Comparison of ENCODE assay signal across 15 cellular contexts in genomic region chr20:3494218-3494617, GRCh38.
"Had no signal": no experiment of that assay in that cellular context is flagged by ENCODE, and none has a peak within 500 bp of the region (broad histone marks: within the 10 kb centered on the region; RNA-seq: fewer than 3 reads in every experiment).

No MANE protein-coding gene starts in this region.

- H2AFZ ChIP-seq: neural progenitor cell had no signal

- H3K36me3 ChIP-seq: neural progenitor cell had no signal

- H3K9me3 ChIP-seq: esophagus muscularis mucosa, psoas muscle, suprapubic skin had no signal

- H3K4me3 Mint-ChIP-seq: activated CD4-positive, alpha-beta T cell treated with anti-CD3 and anti-CD28 coated beads for 36 hours; activated CD8-positive, alpha-beta T cell treated with anti-CD3 and anti-CD28 coated beads for 36 hours; activated T-cell treated with anti-CD3 and anti-CD28 coated beads, Interleukin-2, amount 50 U/mL, for 4 hours; neural progenitor cell; stimulated activated naive CD8-positive, alpha-beta T cell treated with anti-CD3 and anti-CD28 coated beads, Interleukin-15, Interleukin-2, amounts not matched to agents 100 ng/mL and 50 ng/mL, for 24 hours had no signal

- DNase-seq: activated CD4-positive, alpha-beta T cell treated with anti-CD3 and anti-CD28 coated beads for 36 hours; activated CD8-positive, alpha-beta T cell treated with anti-CD3 and anti-CD28 coated beads for 36 hours; activated gamma-delta T cell; activated T-cell treated with anti-CD3 and anti-CD28 coated beads, Interleukin-2, amount 50 U/mL, for 4 hours; caudate nucleus; islet precursor cell; psoas muscle; spleen had no signal

- H3K4me3 ChIP-seq: esophagus muscularis mucosa, lung, neural progenitor cell, psoas muscle, spleen, suprapubic skin had no signal

- H3K27me3 ChIP-seq: esophagus muscularis mucosa, neural progenitor cell, spleen, suprapubic skin had no signal

- H3K9ac ChIP-seq: neural progenitor cell had no signal

- ATAC-seq: activated CD4-positive, alpha-beta T cell treated with anti-CD3 and anti-CD28 coated beads for 36 hours; activated CD8-positive, alpha-beta T cell treated with anti-CD3 and anti-CD28 coated beads for 36 hours; activated naive CD4-positive, alpha-beta T cell treated with anti-CD3 and anti-CD28 coated beads, Interleukin-2, amount 50 U/mL, for 72 hours; activated T-cell treated with anti-CD3 and anti-CD28 coated beads, Interleukin-2, amount 50 U/mL, for 4 hours; psoas muscle; sciatic nerve had no signal

- H3K27ac Mint-ChIP-seq: activated CD4-positive, alpha-beta T cell treated with anti-CD3 and anti-CD28 coated beads for 36 hours; activated CD8-positive, alpha-beta T cell treated with anti-CD3 and anti-CD28 coated beads for 36 hours; activated naive CD4-positive, alpha-beta T cell treated with anti-CD3 and anti-CD28 coated beads, Interleukin-2, amount 50 U/mL, for 72 hours; neural progenitor cell; stimulated activated naive CD8-positive, alpha-beta T cell treated with anti-CD3 and anti-CD28 coated beads, Interleukin-15, Interleukin-2, amounts not matched to agents 100 ng/mL and 50 ng/mL, for 24 hours had no signal

- H3K9me3 Mint-ChIP-seq: activated naive CD4-positive, alpha-beta T cell treated with anti-CD3 and anti-CD28 coated beads, Interleukin-2, amount 50 U/mL, for 72 hours; activated T-cell treated with anti-CD3 and anti-CD28 coated beads, Interleukin-2, amount 50 U/mL, for 4 hours had no signal

- H3K27me3 Mint-ChIP-seq: activated CD4-positive, alpha-beta T cell treated with anti-CD3 and anti-CD28 coated beads for 36 hours; activated CD8-positive, alpha-beta T cell treated with anti-CD3 and anti-CD28 coated beads for 36 hours; stimulated activated naive CD8-positive, alpha-beta T cell treated with anti-CD3 and anti-CD28 coated beads, Interleukin-15, Interleukin-2, amounts not matched to agents 100 ng/mL and 50 ng/mL, for 24 hours had no signal

- H3K27ac ChIP-seq: esophagus muscularis mucosa, neural progenitor cell, psoas muscle, spleen, suprapubic skin had no signal

- H3K4me1 Mint-ChIP-seq: neural progenitor cell had no signal

- H3K4me2 ChIP-seq: neural progenitor cell had no signal

- H3K4me1 ChIP-seq: esophagus muscularis mucosa, spleen, suprapubic skin had no signal
